13 cellular contexts compared by ENCODE assay signal in genomic region chr2:64276417-64277095, GRCh38.
A peak's percentile ranks its signal among the peaks of the same experiment; 100 is the strongest.
DNase-seq lines count a peak whose midpoint lies in the region; ATAC-seq and TF ChIP-seq lines count a peak whose summit lies in the region.
"Had no signal": no experiment of that assay in that cellular context is flagged by ENCODE, and none has a peak within 500 bp of the region (broad histone marks: within the 10 kb centered on the region; RNA-seq: fewer than 3 reads in every experiment).

No MANE protein-coding gene starts in this region.

- DNase-seq in activated naive CD4-positive, alpha-beta T cell treated with anti-CD3 and anti-CD28 coated beads, Interleukin-2, amount 10 ng/mL, durations not matched to agents 7 days and 5 days, result no peak
- no peak for DNase-seq in colonic mucosa
- peak; percentile 64 for DNase-seq in left kidney (ENCODE audit: low read depth, low spot score)
- no peak for DNase-seq in upper lobe of right lung
- DNase-seq in NCI-H187 treated with DMSO at 0.1 percent for 48 hours (lab: John Stamatoyannopoulos, UW), result no peak
- no peak for DNase-seq in DMS114 treated with DMSO at 0.1 percent for 48 hours (lab: John Stamatoyannopoulos, UW; ENCODE audit: unreplicated experiment)
- no peak for DNase-seq in stimulated activated CD4-positive, alpha-beta T cell treated with anti-CD3 and anti-CD28 coated beads, Interleukin-2, amount 100 ng/mL, for 24 hours
- DNase-seq: NCI-H524, psoas muscle, T-helper 2 cell had no signal

- peak overlapping the region; percentile 80 for H3K27ac Mint-ChIP-seq in activated naive CD4-positive, alpha-beta T cell treated with anti-CD3 and anti-CD28 coated beads, Interleukin-2, amount 50 U/mL, for 24 hours
- H3K27ac Mint-ChIP-seq in activated naive CD4-positive, alpha-beta T cell treated with anti-CD3 and anti-CD28 coated beads, Interleukin-2, amount 10 ng/mL, durations not matched to agents 7 days and 5 days, result no peak overlapping the region

- H3K9ac ChIP-seq in colonic mucosa (ENCODE audit: low read depth in 2 of 2, low read length in 2 of 2), result no peak overlapping the region

- H3K9me3 ChIP-seq in colonic mucosa, result no peaks in the 10 kb centered on the region
- H3K9me3 ChIP-seq in upper lobe of right lung, result no peaks in the 10 kb centered on the region
- H3K9me3 ChIP-seq: psoas muscle had no signal

- TF ChIP-seq CTCF in colonic mucosa (IDR thresholded peaks at IDR 0.05) (no peak), upper lobe of right lung (IDR thresholded peaks at IDR 0.05) (no peak)

- no peaks in the 10 kb centered on the region for H3K9me3 Mint-ChIP-seq in activated naive CD4-positive, alpha-beta T cell treated with anti-CD3 and anti-CD28 coated beads, Interleukin-2, amount 50 U/mL, for 24 hours
- no peaks in the 10 kb centered on the region for H3K9me3 Mint-ChIP-seq in activated naive CD4-positive, alpha-beta T cell treated with anti-CD3 and anti-CD28 coated beads, Interleukin-2, amount 10 ng/mL, durations not matched to agents 7 days and 5 days

- no peaks in the 10 kb centered on the region for H3K36me3 Mint-ChIP-seq in activated naive CD4-positive, alpha-beta T cell treated with anti-CD3 and anti-CD28 coated beads, Interleukin-2, amount 50 U/mL, for 24 hours
- no peaks in the 10 kb centered on the region for H3K36me3 Mint-ChIP-seq in activated naive CD4-positive, alpha-beta T cell treated with anti-CD3 and anti-CD28 coated beads, Interleukin-2, amount 10 ng/mL, durations not matched to agents 7 days and 5 days

- no peaks in the 10 kb centered on the region for H3K27me3 Mint-ChIP-seq in activated naive CD4-positive, alpha-beta T cell treated with anti-CD3 and anti-CD28 coated beads, Interleukin-2, amount 50 U/mL, for 24 hours
- H3K27me3 Mint-ChIP-seq in activated naive CD4-positive, alpha-beta T cell treated with anti-CD3 and anti-CD28 coated beads, Interleukin-2, amount 10 ng/mL, durations not matched to agents 7 days and 5 days, result no peaks in the 10 kb centered on the region

- no peak overlapping the region for H3K4me3 Mint-ChIP-seq in activated naive CD4-positive, alpha-beta T cell treated with anti-CD3 and anti-CD28 coated beads, Interleukin-2, amount 50 U/mL, for 24 hours
- H3K4me3 Mint-ChIP-seq in activated naive CD4-positive, alpha-beta T cell treated with anti-CD3 and anti-CD28 coated beads, Interleukin-2, amount 10 ng/mL, durations not matched to agents 7 days and 5 days, result no peak overlapping the region

- peaks cover 30% of the 10 kb centered on the region for H3K4me1 Mint-ChIP-seq in activated naive CD4-positive, alpha-beta T cell treated with anti-CD3 and anti-CD28 coated beads, Interleukin-2, amount 50 U/mL, for 24 hours
- peaks cover 20% of the 10 kb centered on the region for H3K4me1 Mint-ChIP-seq in activated naive CD4-positive, alpha-beta T cell treated with anti-CD3 and anti-CD28 coated beads, Interleukin-2, amount 10 ng/mL, durations not matched to agents 7 days and 5 days

- intact Hi-C loops in colonic mucosa (cut with DNase I) (no loop called here), upper lobe of right lung (cut with DNase I) (no loop called here)

- peaks cover 6% of the 10 kb centered on the region for H3K4me1 ChIP-seq in colonic mucosa
- peaks cover 34% of the 10 kb centered on the region for H3K4me1 ChIP-seq in upper lobe of right lung

- no peaks in the 10 kb centered on the region for H3K27me3 ChIP-seq in colonic mucosa
- H3K27me3 ChIP-seq in upper lobe of right lung, result no peaks in the 10 kb centered on the region
- H3K27me3 ChIP-seq: cardiac muscle cell had no signal

- H3K4me3 ChIP-seq in colonic mucosa (no peak overlapping the region), upper lobe of right lung (no peak overlapping the region)
- H3K4me3 ChIP-seq: cardiac muscle cell, psoas muscle had no signal

- no peak for ATAC-seq in upper lobe of right lung
- ATAC-seq: psoas muscle had no signal

- H3K27ac ChIP-seq in colonic mucosa, result peak overlapping the region; percentile 10
- H3K27ac ChIP-seq in upper lobe of right lung, result peak overlapping the region; percentile 51
- H3K27ac ChIP-seq: 22Rv1, cardiac muscle cell, psoas muscle had no signal

- H3K36me3 ChIP-seq in colonic mucosa, result no peaks in the 10 kb centered on the region
- no peaks in the 10 kb centered on the region for H3K36me3 ChIP-seq in upper lobe of right lung
- H3K36me3 ChIP-seq: cardiac muscle cell had no signal

- CTCF ChIA-PET in activated naive CD4-positive, alpha-beta T cell treated with anti-CD3 and anti-CD28 coated beads, Interleukin-2, amount 10 ng/mL, durations not matched to agents 7 days and 5 days (lab: Charles Lee), result interaction anchor here (0.6 kb wide), 1 partner anchor 192 kb away, joined by 3 read pairs; no protein-coding TSS in a partner anchor
